Comparison of ENCODE assay signal across 23 cellular contexts in the genomic region with DNA sequence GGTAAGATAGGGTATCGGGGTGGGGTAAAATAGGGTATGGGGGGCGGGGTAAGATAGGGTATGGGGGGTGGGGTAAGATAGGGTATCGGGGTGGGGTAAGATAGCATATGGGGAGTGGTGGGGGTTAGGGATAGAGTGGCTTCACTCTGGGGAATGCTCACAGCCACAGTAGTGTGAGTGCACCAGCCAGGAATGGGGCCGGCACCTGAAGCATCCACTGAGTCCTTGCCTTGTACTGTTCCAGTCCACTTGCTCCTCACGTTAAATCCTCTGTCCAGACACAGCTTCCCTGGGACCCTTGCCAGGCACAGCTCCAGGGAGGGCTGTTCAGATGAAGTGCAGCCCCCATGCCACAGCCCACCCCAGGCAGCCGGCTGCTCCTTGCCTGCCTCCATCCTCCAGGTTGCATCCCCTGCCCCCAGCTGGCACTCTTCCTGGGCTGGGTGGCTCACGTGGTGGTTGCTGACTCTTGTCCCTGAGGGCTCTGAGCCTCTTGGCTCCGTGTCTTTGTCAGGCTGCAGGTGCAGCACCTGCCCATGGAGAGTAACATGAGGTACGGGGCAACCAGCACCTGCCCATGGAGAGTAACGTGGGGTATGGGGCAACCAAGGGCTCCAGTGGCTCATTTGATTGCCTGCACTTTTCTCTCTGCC.
DNase-seq lines count a peak whose midpoint lies in the region; ATAC-seq lines count a peak whose summit lies in the region.
"Had no signal": no experiment of that assay in that cellular context is flagged by ENCODE, and none has a peak within 500 bp of the region (broad histone marks: within the 10 kb centered on the region; RNA-seq: fewer than 3 reads in every experiment).

No MANE protein-coding gene starts in this region.

- no peak overlapping the region for H3K23ac ChIP-seq in neuronal stem cell (ENCODE audit: low read depth, low read length, poor library complexity)

- H3K14ac ChIP-seq in neuronal stem cell (ENCODE audit: low read length), result peak overlapping the region; percentile 91

- no peaks in the 10 kb centered on the region for H3K79me2 ChIP-seq in Karpas-422 (ENCODE audit: low read length)

- H3K4ac ChIP-seq in neuronal stem cell (ENCODE audit: low read length), result peak overlapping the region; percentile 31

- H3K9ac ChIP-seq in Karpas-422 (ENCODE audit: low read length) (no peak overlapping the region), neuronal stem cell (ENCODE audit: low read depth, low read length, poor library complexity) (no peak overlapping the region)

- H3K9me3 ChIP-seq in Karpas-422 (ENCODE audit: low read length) (peaks cover 7% of the 10 kb centered on the region; the same call in 1 of the 2 replicates), neuronal stem cell (replicated peaks in 1 of 2; ENCODE audit: control insufficient read depth in 2 of 2, insufficient read depth in 1 of 2, low read depth in 1 of 2, low read length in 2 of 2) (peaks cover 0 to 9% of the 10 kb centered on the region in 2 donors)
- H3K9me3 ChIP-seq: esophagus muscularis mucosa, uterus had no signal

- no peaks in the 10 kb centered on the region for H3K79me1 ChIP-seq in neuronal stem cell (ENCODE audit: low read depth, low read length)

- H3K27me3 ChIP-seq in Karpas-422 (ENCODE audit: low read length) (no peaks in the 10 kb centered on the region), neuronal stem cell (ENCODE audit: control insufficient read depth in 3 of 3, insufficient read depth in 3 of 3, low read depth in 1 of 3, low read length in 3 of 3) (peaks cover 0 to 2% (median 0%) of the 10 kb centered on the region in 3 experiments)
- H3K27me3 ChIP-seq: SJSA1, uterus had no signal

- H3K9me2 ChIP-seq in Karpas-422 (replicated peaks; ENCODE audit: insufficient read depth, low read length), result no peaks in the 10 kb centered on the region

- H2BK15ac ChIP-seq in neuronal stem cell (ENCODE audit: low read length), result peak overlapping the region; percentile 56

- H3K27ac ChIP-seq in Karpas-422 (ENCODE audit: low read length), result no peak overlapping the region
- H3K27ac ChIP-seq in neuronal stem cell (replicated peaks; ENCODE audit: low read length), result no peak overlapping the region
- H3K27ac ChIP-seq: esophagus muscularis mucosa, HL-60, SJSA1, uterus, WERI-Rb-1 had no signal

- H3K4me3 ChIP-seq in Karpas-422 (ENCODE audit: low read length), result no peak overlapping the region
- H3K4me3 ChIP-seq in neuronal stem cell (ENCODE audit: low read length in 2 of 2), result peak overlapping the region in 1 of 2 donors; percentile 6
- H3K4me3 ChIP-seq: esophagus muscularis mucosa, SJSA1, uterus had no signal

- H2BK5ac ChIP-seq in neuronal stem cell (ENCODE audit: low read length), result no peak overlapping the region

- H3K36me3 ChIP-seq in Karpas-422 (ENCODE audit: insufficient read depth, low read length) (no peaks in the 10 kb centered on the region; the same call in 1 of the 2 replicates), neuronal stem cell (replicated peaks in 1 of 2; ENCODE audit: control insufficient read depth in 2 of 2, insufficient read depth in 2 of 2, low read length in 2 of 2) (no peaks in the 10 kb centered on the region)
- H3K36me3 ChIP-seq: esophagus muscularis mucosa, SJSA1, uterus, WERI-Rb-1 had no signal

- peak; percentile 33 for DNase-seq in NCI-H146 (lab: John Stamatoyannopoulos, UW)
- no peak for DNase-seq in NCI-H146 treated with DMSO at 0.1 percent for 48 hours (lab: John Stamatoyannopoulos, UW; ENCODE audit: unreplicated experiment)
- peak; percentile 69 for DNase-seq in Karpas-422
- peak; percentile 34 for DNase-seq in NCI-H2196 treated with DMSO at 0.1 percent for 48 hours (lab: John Stamatoyannopoulos, UW; ENCODE audit: unreplicated experiment)
- no peak for DNase-seq in neuronal stem cell (ENCODE audit: low spot score)
- no peak for DNase-seq in stimulated activated CD4-positive, alpha-beta T cell treated with anti-CD3 and anti-CD28 coated beads, Interleukin-2, amount 100 ng/mL, for 24 hours
- DNase-seq in EL, result no peak
- DNase-seq: 8988T; activated CD4-positive, alpha-beta memory T cell treated with anti-CD3 and anti-CD28 coated beads for 36 hours; activated naive CD4-positive, alpha-beta T cell treated with anti-CD3 and anti-CD28 coated beads, Interleukin-2, amount 10 ng/mL, durations not matched to agents 7 days and 5 days; activated T-cell treated with anti-CD3 and anti-CD28 coated beads, Interleukin-2, amount 50 U/mL, for 4 hours; effector CD8-positive, alpha-beta T cell; left cardiac atrium; MV-4-11; NCI-H524; stimulated activated CD4-positive, alpha-beta T cell treated with anti-CD3 and anti-CD28 coated beads, Interleukin-2, amount 100 ng/mL, for 48 hours; T-helper 2 cell; uterus; WERI-Rb-1 had no signal

- no peak overlapping the region for H2BK120ac ChIP-seq in neuronal stem cell (ENCODE audit: low read depth, low read length)

- ATAC-seq in GM18907 (IDR thresholded peaks at IDR 0.05; ENCODE audit: unreplicated experiment), result no peak
- ATAC-seq: activated T-cell treated with anti-CD3 and anti-CD28 coated beads, Interleukin-2, amount 50 U/mL, for 4 hours; left cardiac atrium had no signal

- H2AK5ac ChIP-seq in neuronal stem cell (ENCODE audit: low read depth, low read length), result peak overlapping the region; percentile 70

- peak overlapping the region; percentile 67 for H3K18ac ChIP-seq in neuronal stem cell (ENCODE audit: low read length)

- no peak overlapping the region for H4K91ac ChIP-seq in neuronal stem cell (ENCODE audit: low read depth, low read length, poor library complexity)

- WGBS in neuronal stem cell (ENCODE audit: extremely low coverage in 2 of 2, insufficient read length in 2 of 2, insufficient replicate concordance in 1 of 2), 2 donors, result no CpG with 5 or more reads among the region's 10 CpGs

- H3K4me1 ChIP-seq in Karpas-422 (ENCODE audit: low read length), result peaks cover 23% of the 10 kb centered on the region
- no peaks in the 10 kb centered on the region for H3K4me1 ChIP-seq in neuronal stem cell (ENCODE audit: control insufficient read depth in 2 of 2, insufficient read depth in 1 of 2, low read depth in 1 of 2, low read length in 2 of 2)
- H3K4me1 ChIP-seq: esophagus muscularis mucosa, SJSA1, uterus had no signal

- H3K4me2 ChIP-seq in Karpas-422 (ENCODE audit: low read depth, low read length, poor library complexity, severe bottlenecking), result peak overlapping the region; percentile 22
- H3K4me2 ChIP-seq in neuronal stem cell (ENCODE audit: insufficient read depth, low read length, poor library complexity, severe bottlenecking), result no peak overlapping the region

- no peak overlapping the region for H2AFZ ChIP-seq in Karpas-422 (ENCODE audit: low read length)
- no peak overlapping the region for H2AFZ ChIP-seq in neuronal stem cell (ENCODE audit: low read length)

- no peaks in the 10 kb centered on the region for H4K20me1 ChIP-seq in Karpas-422 (ENCODE audit: insufficient read depth, low read depth, low read length)

- H4K8ac ChIP-seq in neuronal stem cell (ENCODE audit: low read depth, low read length), result no peak overlapping the region

- no peak overlapping the region for H2BK12ac ChIP-seq in neuronal stem cell (ENCODE audit: low read length)

Comparison
In these comparisons a context has a peak if more than half of its experiments do, and no peak if none do; other contexts are left out.
1. DNase-seq: peak in NCI-H146 (single experiment), Karpas-422 (single experiment) and NCI-H2196 treated with DMSO at 0.1 percent for 48 hours (single experiment); none in NCI-H146 treated with DMSO at 0.1 percent for 48 hours (single experiment), neuronal stem cell (single experiment), stimulated activated CD4-positive, alpha-beta T cell treated with anti-CD3 and anti-CD28 coated beads, Interleukin-2, amount 100 ng/mL, for 24 hours (0 of 2) and EL (single experiment).